ENCODE assay signal across 19 cellular contexts in the genomic region with DNA sequence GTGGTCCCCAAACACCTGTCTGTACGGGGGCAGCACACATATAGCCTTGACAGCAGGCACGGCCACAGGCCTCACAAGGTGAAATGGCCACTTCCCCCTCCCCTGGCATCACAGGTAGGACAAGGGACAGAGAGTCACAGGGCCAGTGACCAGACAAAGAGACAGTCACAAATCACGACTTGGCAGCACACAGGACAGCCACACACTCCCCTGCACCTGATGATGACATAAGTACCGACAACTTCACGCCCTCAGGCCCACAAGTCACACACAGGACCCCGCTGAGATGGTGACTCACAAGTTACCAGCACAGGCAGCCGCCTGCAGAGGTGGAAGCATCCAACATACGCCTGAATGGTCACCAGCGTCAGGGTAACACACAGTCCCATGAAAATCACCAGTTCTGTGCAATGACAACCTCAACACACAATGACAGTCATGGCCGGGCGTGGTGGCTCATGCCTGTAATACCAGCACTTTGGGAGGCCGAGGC. TPM values are rescaled to one million over a fixed set of nuclear protein-coding genes. Genes with fewer than 3 reads are reported as not detected.
A peak's percentile ranks its signal among the peaks of the same experiment; 100 is the strongest.
DNase-seq lines count a peak whose midpoint lies in the region; ATAC-seq and TF ChIP-seq lines count a peak whose summit lies in the region.
"Had no signal": no experiment of that assay in that cellular context is flagged by ENCODE, and none has a peak within 500 bp of the region (broad histone marks: within the 10 kb centered on the region; RNA-seq: fewer than 3 reads in every experiment).

No MANE protein-coding gene starts in this region.

- no peaks in the 10 kb centered on the region for H3F3A ChIP-seq in PC-3 (ENCODE audit: low read length, unreplicated experiment)

- H3K27ac ChIP-seq in PC-3 (ENCODE audit: low read length), result no peak overlapping the region
- H3K27ac ChIP-seq: hepatocyte had no signal

- no peaks in the 10 kb centered on the region for H3K27me3 Mint-ChIP-seq in activated CD8-positive, alpha-beta T cell treated with anti-CD3 and anti-CD28 coated beads for 36 hours
- no peaks in the 10 kb centered on the region for H3K27me3 Mint-ChIP-seq in activated CD8-positive, alpha-beta T cell treated with anti-CD3 and anti-CD28 coated beads, Interleukin-2, amount 10 ng/mL, durations not matched to agents 7 days and 5 days (ENCODE audit: low read depth)
- H3K27me3 Mint-ChIP-seq: brain; naive thymus-derived CD4-positive, alpha-beta T cell had no signal

- no peak overlapping the region for H3K27ac Mint-ChIP-seq in activated CD8-positive, alpha-beta T cell treated with anti-CD3 and anti-CD28 coated beads for 36 hours
- no peak overlapping the region for H3K27ac Mint-ChIP-seq in activated CD8-positive, alpha-beta T cell treated with anti-CD3 and anti-CD28 coated beads, Interleukin-2, amount 10 ng/mL, durations not matched to agents 7 days and 5 days
- H3K27ac Mint-ChIP-seq: activated naive CD4-positive, alpha-beta T cell treated with anti-CD3 and anti-CD28 coated beads for 36 hours; brain; HFFc6 had no signal

- H3K9me3 Mint-ChIP-seq in activated CD8-positive, alpha-beta T cell treated with anti-CD3 and anti-CD28 coated beads for 36 hours, result no peaks in the 10 kb centered on the region
- H3K9me3 Mint-ChIP-seq in activated CD8-positive, alpha-beta T cell treated with anti-CD3 and anti-CD28 coated beads, Interleukin-2, amount 10 ng/mL, durations not matched to agents 7 days and 5 days (ENCODE audit: insufficient read depth), result no peaks in the 10 kb centered on the region
- H3K9me3 Mint-ChIP-seq: activated naive CD4-positive, alpha-beta T cell treated with anti-CD3 and anti-CD28 coated beads for 36 hours; brain; HFFc6; naive thymus-derived CD4-positive, alpha-beta T cell had no signal

- no peaks in the 10 kb centered on the region for H3K79me2 ChIP-seq in PC-3 (ENCODE audit: low read length)
- H3K79me2 ChIP-seq: hepatocyte had no signal

- BruUV-seq in PC-3 (replicated peaks; lab: Mats Ljungman, UMichigan), result no TSS peak

- H3K9ac ChIP-seq in PC-3 (ENCODE audit: low read length), result no peak overlapping the region

- no peak overlapping the region for H3K4me3 Mint-ChIP-seq in activated CD8-positive, alpha-beta T cell treated with anti-CD3 and anti-CD28 coated beads for 36 hours
- H3K4me3 Mint-ChIP-seq in activated CD8-positive, alpha-beta T cell treated with anti-CD3 and anti-CD28 coated beads, Interleukin-2, amount 10 ng/mL, durations not matched to agents 7 days and 5 days, result no peak overlapping the region
- H3K4me3 Mint-ChIP-seq: activated naive CD4-positive, alpha-beta T cell treated with anti-CD3 and anti-CD28 coated beads for 36 hours; brain; HFFc6; naive thymus-derived CD4-positive, alpha-beta T cell had no signal

- H3K9me2 ChIP-seq in PC-3 (replicated peaks; ENCODE audit: low read length), result no peaks in the 10 kb centered on the region

- no peak overlapping the region for H3K4me3 ChIP-seq in PC-3 (ENCODE audit: low read length)
- no peak overlapping the region for H3K4me3 ChIP-seq in choroid plexus epithelial cell (ENCODE audit: low read depth, low read length)
- no peak overlapping the region for H3K4me3 ChIP-seq in MG63
- H3K4me3 ChIP-seq: hepatocyte had no signal

- no peak overlapping the region for H2AFZ ChIP-seq in PC-3 (ENCODE audit: low read length)
- H2AFZ ChIP-seq: hepatocyte had no signal

- H3K36me3 ChIP-seq in PC-3 (ENCODE audit: low read depth, low read length) (peaks cover 55% of the 10 kb centered on the region), MG63 (peaks cover 84% of the 10 kb centered on the region)

- H3K4me1 Mint-ChIP-seq in activated CD8-positive, alpha-beta T cell treated with anti-CD3 and anti-CD28 coated beads for 36 hours (ENCODE audit: low read depth), result peaks cover 4% of the 10 kb centered on the region
- peaks cover 8% of the 10 kb centered on the region for H3K4me1 Mint-ChIP-seq in activated CD8-positive, alpha-beta T cell treated with anti-CD3 and anti-CD28 coated beads, Interleukin-2, amount 10 ng/mL, durations not matched to agents 7 days and 5 days (ENCODE audit: low read depth)
- H3K4me1 Mint-ChIP-seq: brain had no signal

- H4K20me1 ChIP-seq in PC-3 (ENCODE audit: low read length), result peaks cover 4% of the 10 kb centered on the region; the same call in 1 of the 2 replicates

- H3K9me3 ChIP-seq in PC-3 (ENCODE audit: low read length) (no peaks in the 10 kb centered on the region), MG63 (no peaks in the 10 kb centered on the region)

- TF ChIP-seq CTCF in activated CD8-positive, alpha-beta T cell treated with anti-CD3 and anti-CD28 coated beads for 36 hours (IDR thresholded peaks at IDR 0.05), result no peak
- no peak for TF ChIP-seq CTCF in PC-3 (conservative IDR thresholded peaks at IDR 0.05; ENCODE audit: low read depth, low read length)
- TF ChIP-seq CTCF in choroid plexus epithelial cell (conservative IDR thresholded peaks at IDR 0.05; ENCODE audit: low read depth, low read length), result no peak

- H3K4me2 ChIP-seq in PC-3 (ENCODE audit: low read length), result no peak overlapping the region
- H3K4me2 ChIP-seq: hepatocyte had no signal

- DNase-seq in activated CD8-positive, alpha-beta T cell treated with anti-CD3 and anti-CD28 coated beads for 36 hours, result no peak
- DNase-seq in activated CD8-positive, alpha-beta T cell treated with anti-CD3 and anti-CD28 coated beads, Interleukin-2, amount 10 ng/mL, durations not matched to agents 7 days and 5 days, result no peak
- DNase-seq in PC-3 (peak; percentile 35), choroid plexus epithelial cell (ENCODE audit: low read depth) (peak; percentile 44), renal cortical epithelial cell (ENCODE audit: low read depth) (peak; percentile 64), retina (no peak), MG63 (no peak)
- no peak for DNase-seq in stimulated activated CD4-positive, alpha-beta T cell treated with anti-CD3 and anti-CD28 coated beads, Interleukin-4, amount 100 ng/mL, for 4 hours
- DNase-seq: activated CD4-positive, alpha-beta T cell treated with anti-CD3 and anti-CD28 coated beads, Interleukin-2, amount 50 U/mL, for 4 hours; activated naive CD4-positive, alpha-beta T cell treated with anti-CD3 and anti-CD28 coated beads for 36 hours; GDM1; HFFc6; naive thymus-derived CD4-positive, alpha-beta T cell; NCI-H1417 treated with DMSO at 0.1 percent for 48 hours; NCI-H524 treated with DMSO at 0.1 percent for 48 hours; SIG-M5; stimulated activated CD4-positive, alpha-beta T cell treated with anti-CD3 and anti-CD28 coated beads, Interleukin-1b, Interleukin-23, amount 100 ng/mL, for 48 hours had no signal

- POLR2A ChIA-PET in activated CD8-positive, alpha-beta T cell treated with anti-CD3 and anti-CD28 coated beads for 36 hours (lab: Charles Lee), result no interaction called here
- POLR2A ChIA-PET in activated CD8-positive, alpha-beta T cell treated with anti-CD3 and anti-CD28 coated beads, Interleukin-2, amount 10 ng/mL, durations not matched to agents 7 days and 5 days (lab: Charles Lee), result no interaction called here
- POLR2A ChIA-PET in PC-3 (lab: Charles Lee; ENCODE audit: unreplicated experiment), result no interaction called here

- peak; percentile 21 for ATAC-seq in activated CD8-positive, alpha-beta T cell treated with anti-CD3 and anti-CD28 coated beads for 36 hours
- no peak for ATAC-seq in activated CD8-positive, alpha-beta T cell treated with anti-CD3 and anti-CD28 coated beads, Interleukin-2, amount 10 ng/mL, durations not matched to agents 7 days and 5 days
- ATAC-seq in PC-3, result peak; percentile 57
- ATAC-seq: naive thymus-derived CD4-positive, alpha-beta T cell had no signal

- no peaks in the 10 kb centered on the region for H3K4me1 ChIP-seq in PC-3 (ENCODE audit: insufficient read depth, low read length)

- CTCF ChIA-PET in activated CD8-positive, alpha-beta T cell treated with anti-CD3 and anti-CD28 coated beads for 36 hours (lab: Charles Lee), result no interaction called here
- CTCF ChIA-PET in activated CD8-positive, alpha-beta T cell treated with anti-CD3 and anti-CD28 coated beads, Interleukin-2, amount 10 ng/mL, durations not matched to agents 7 days and 5 days (lab: Charles Lee), result no interaction called here
- CTCF ChIA-PET in PC-3 (lab: Charles Lee), result no interaction called here

- peaks cover 27% of the 10 kb centered on the region for H3K36me3 Mint-ChIP-seq in activated CD8-positive, alpha-beta T cell treated with anti-CD3 and anti-CD28 coated beads for 36 hours (ENCODE audit: low read depth)
- peaks cover 54% of the 10 kb centered on the region for H3K36me3 Mint-ChIP-seq in activated CD8-positive, alpha-beta T cell treated with anti-CD3 and anti-CD28 coated beads, Interleukin-2, amount 10 ng/mL, durations not matched to agents 7 days and 5 days (ENCODE audit: low read depth)

- H3K27me3 ChIP-seq in PC-3 (ENCODE audit: low read length), result no peaks in the 10 kb centered on the region
- H3K27me3 ChIP-seq in MG63, result no peaks in the 10 kb centered on the region
- H3K27me3 ChIP-seq: hepatocyte had no signal

- intact Hi-C loops in activated CD8-positive, alpha-beta T cell treated with anti-CD3 and anti-CD28 coated beads for 36 hours (cut with micrococcal nuclease), result no loop called here
- intact Hi-C loops in PC-3 (cut with micrococcal nuclease), result no loop called here

RNA-seq across cellular contexts. Expression of a gene that starts 16.5 kb away (rescaled TPM):
- 100 to 1,000 TPM; 143 TPM for total RNA-seq in activated CD8-positive, alpha-beta T cell treated with anti-CD3 and anti-CD28 coated beads for 36 hours
- 100 to 1,000 TPM; 216 to 240 TPM for total RNA-seq in activated CD8-positive, alpha-beta T cell treated with anti-CD3 and anti-CD28 coated beads, Interleukin-2, amount 10 ng/mL, durations not matched to agents 7 days and 5 days
- total RNA-seq in PC-3 (2014; rRNA removed) (177 and 201 TPM in 2 replicates), renal cortical epithelial cell (66.7 and 74.2 TPM in 2 replicates)
- 87.9 and 124 TPM in 2 replicates for total RNA-seq in MG63 (2014; rRNA removed; shearing (Covaris generic); ENCODE audit: low replicate concordance)

RNA-seq across cellular contexts. Expression of a gene that starts 24.4 kb away (rescaled TPM):
- total RNA-seq in activated CD8-positive, alpha-beta T cell treated with anti-CD3 and anti-CD28 coated beads for 36 hours, result 100 to 1,000 TPM; 106 to 107 TPM
- 100 to 1,000 TPM; 194 to 202 TPM for total RNA-seq in activated CD8-positive, alpha-beta T cell treated with anti-CD3 and anti-CD28 coated beads, Interleukin-2, amount 10 ng/mL, durations not matched to agents 7 days and 5 days
- 37.7 and 46.9 TPM in 2 replicates for total RNA-seq in PC-3 (2014; rRNA removed)
- 2.8 and 7.6 TPM in 2 replicates for total RNA-seq in renal cortical epithelial cell
- 20.4 and 31.7 TPM in 2 replicates for total RNA-seq in MG63 (2014; rRNA removed; shearing (Covaris generic); ENCODE audit: low replicate concordance)

RNA-seq across cellular contexts. Expression of a gene that starts 30.5 kb away (rescaled TPM):
- total RNA-seq in activated CD8-positive, alpha-beta T cell treated with anti-CD3 and anti-CD28 coated beads for 36 hours, result 100 to 1,000 TPM; 105 to 111 TPM
- total RNA-seq in activated CD8-positive, alpha-beta T cell treated with anti-CD3 and anti-CD28 coated beads, Interleukin-2, amount 10 ng/mL, durations not matched to agents 7 days and 5 days, result 10 to 100 TPM; 79.8 to 91.7 TPM
- total RNA-seq in PC-3 (2014; rRNA removed) (62.4 and 81.8 TPM in 2 replicates), renal cortical epithelial cell (8.0 and 33.1 TPM in 2 replicates)
- 21.0 and 30.3 TPM in 2 replicates for total RNA-seq in MG63 (2014; rRNA removed; shearing (Covaris generic); ENCODE audit: low replicate concordance)

RNA-seq across cellular contexts. Expression of a gene that starts 39.5 kb away (rescaled TPM):
- total RNA-seq in activated CD8-positive, alpha-beta T cell treated with anti-CD3 and anti-CD28 coated beads for 36 hours, result 100 to 1,000 TPM; 236 to 238 TPM
- total RNA-seq in activated CD8-positive, alpha-beta T cell treated with anti-CD3 and anti-CD28 coated beads, Interleukin-2, amount 10 ng/mL, durations not matched to agents 7 days and 5 days, result 100 to 1,000 TPM; 264 to 288 TPM
- total RNA-seq in PC-3 (2014; rRNA removed) (560 and 709 TPM in 2 replicates), renal cortical epithelial cell (187 and 245 TPM in 2 replicates)
- 485 and 519 TPM in 2 replicates for total RNA-seq in MG63 (2014; rRNA removed; shearing (Covaris generic); ENCODE audit: low replicate concordance)

RNA-seq across cellular contexts. Expression of a gene that starts 48.0 kb away (rescaled TPM):
- 10 to 100 TPM in 1 of 2 experiments, 1 to 10 TPM in 1; 8.1 to 14.3 TPM for total RNA-seq in activated CD8-positive, alpha-beta T cell treated with anti-CD3 and anti-CD28 coated beads for 36 hours
- total RNA-seq in activated CD8-positive, alpha-beta T cell treated with anti-CD3 and anti-CD28 coated beads, Interleukin-2, amount 10 ng/mL, durations not matched to agents 7 days and 5 days, result 1 to 10 TPM; 8.2 to 9.4 TPM
- total RNA-seq in PC-3 (2014; rRNA removed) (79.5 and 98.4 TPM in 2 replicates), renal cortical epithelial cell (22.2 and 47.1 TPM in 2 replicates)
- 30.8 and 43.8 TPM in 2 replicates for total RNA-seq in MG63 (2014; rRNA removed; shearing (Covaris generic); ENCODE audit: low replicate concordance)

Comparison
In these comparisons a context has a peak if more than half of its experiments do, and no peak if none do; other contexts are left out.
1. DNase-seq: peak in PC-3 (single experiment), choroid plexus epithelial cell (single experiment) and renal cortical epithelial cell (single experiment); none in activated CD8-positive, alpha-beta T cell treated with anti-CD3 and anti-CD28 coated beads for 36 hours (single experiment), activated CD8-positive, alpha-beta T cell treated with anti-CD3 and anti-CD28 coated beads, Interleukin-2, amount 10 ng/mL, durations not matched to agents 7 days and 5 days (single experiment), retina (single experiment), MG63 (single experiment) and stimulated activated CD4-positive, alpha-beta T cell treated with anti-CD3 and anti-CD28 coated beads, Interleukin-4, amount 100 ng/mL, for 4 hours (0 of 2).